Comparison of ENCODE assay signal across 1 cellular context in genomic region chr9:130417602-130418001, GRCh38.
TF ChIP-seq lines count a peak whose summit lies in the region.

No MANE protein-coding gene starts in this region.

TF ChIP-seq in IMR-90, 13 proteins besides CTCF, POLR2A, EP300 and RAD21:
- TF ChIP-seq FOS (IDR thresholded peaks at IDR 0.05; ENCODE audit: low read depth, low read length), result no peak
- TF ChIP-seq, protein P1, sequence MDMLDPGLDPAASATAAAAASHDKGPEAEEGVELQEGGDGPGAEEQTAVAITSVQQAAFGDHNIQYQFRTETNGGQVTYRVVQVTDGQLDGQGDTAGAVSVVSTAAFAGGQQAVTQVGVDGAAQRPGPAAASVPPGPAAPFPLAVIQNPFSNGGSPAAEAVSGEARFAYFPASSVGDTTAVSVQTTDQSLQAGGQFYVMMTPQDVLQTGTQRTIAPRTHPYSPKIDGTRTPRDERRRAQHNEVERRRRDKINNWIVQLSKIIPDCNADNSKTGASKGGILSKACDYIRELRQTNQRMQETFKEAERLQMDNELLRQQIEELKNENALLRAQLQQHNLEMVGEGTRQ (IDR thresholded peaks at IDR 0.05; ENCODE audit: low read depth, low read length), result no peak
- no peak for TF ChIP-seq CEBPB (IDR thresholded peaks at IDR 0.05; ENCODE audit: low read depth, low read length)
- TF ChIP-seq BHLHE40 (IDR thresholded peaks at IDR 0.05; ENCODE audit: low read depth, low read length), result no peak
- TF ChIP-seq MAZ (IDR thresholded peaks at IDR 0.05; ENCODE audit: borderline replicate concordance, low read depth, low read length), result no peak
- TF ChIP-seq CHD1 (IDR thresholded peaks at IDR 0.05; ENCODE audit: low read depth, low read length), result no peak
- no peak for TF ChIP-seq RCOR1 (IDR thresholded peaks at IDR 0.05; ENCODE audit: insufficient replicate concordance, low read length)
- no peak for TF ChIP-seq RFX5 (IDR thresholded peaks at IDR 0.05; ENCODE audit: low read depth, low read length)
- TF ChIP-seq NFE2L2 (IDR thresholded peaks at IDR 0.05; ENCODE audit: low read depth, low read length), result no peak
- no peak for TF ChIP-seq MAFK (IDR thresholded peaks at IDR 0.05; ENCODE audit: low read depth, low read length)
- TF ChIP-seq, protein P2, sequence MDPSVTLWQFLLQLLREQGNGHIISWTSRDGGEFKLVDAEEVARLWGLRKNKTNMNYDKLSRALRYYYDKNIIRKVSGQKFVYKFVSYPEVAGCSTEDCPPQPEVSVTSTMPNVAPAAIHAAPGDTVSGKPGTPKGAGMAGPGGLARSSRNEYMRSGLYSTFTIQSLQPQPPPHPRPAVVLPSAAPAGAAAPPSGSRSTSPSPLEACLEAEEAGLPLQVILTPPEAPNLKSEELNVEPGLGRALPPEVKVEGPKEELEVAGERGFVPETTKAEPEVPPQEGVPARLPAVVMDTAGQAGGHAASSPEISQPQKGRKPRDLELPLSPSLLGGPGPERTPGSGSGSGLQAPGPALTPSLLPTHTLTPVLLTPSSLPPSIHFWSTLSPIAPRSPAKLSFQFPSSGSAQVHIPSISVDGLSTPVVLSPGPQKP (IDR thresholded peaks at IDR 0.05; ENCODE audit: borderline replicate concordance, low read depth, low read length), result no peak
